28 cellular contexts compared by ENCODE assay signal in genomic region chr7:158401295-158401694, GRCh38.
"Had no signal": no experiment of that assay in that cellular context is flagged by ENCODE, and none has a peak within 500 bp of the region (broad histone marks: within the 10 kb centered on the region; RNA-seq: fewer than 3 reads in every experiment).

No MANE protein-coding gene starts in this region.

- H3K36me3 ChIP-seq: esophagus squamous epithelium, neural progenitor cell, prostate gland, suprapubic skin, transverse colon, upper lobe of right lung, uterus had no signal

- H3K4me2 ChIP-seq: neural progenitor cell had no signal

- H3K9me3 ChIP-seq: prostate gland, suprapubic skin, upper lobe of right lung, uterus had no signal

- H3K9ac ChIP-seq: neural progenitor cell, parathyroid adenoma had no signal

- H3K4me1 ChIP-seq: neural progenitor cell, parathyroid adenoma, prostate gland, upper lobe of right lung, uterus had no signal

- H3K36me3 Mint-ChIP-seq: immature natural killer cell, neural progenitor cell had no signal

- H3K27ac ChIP-seq: coronary artery, esophagus squamous epithelium, neural progenitor cell, parathyroid adenoma, prostate gland, suprapubic skin, transverse colon, upper lobe of right lung, uterus had no signal

- H3K27me3 ChIP-seq: neural progenitor cell, suprapubic skin, transverse colon, upper lobe of right lung, uterus had no signal

- H3K4me1 Mint-ChIP-seq: immature natural killer cell; naive thymus-derived CD4-positive, alpha-beta T cell; stimulated activated naive CD8-positive, alpha-beta T cell treated with anti-CD3 and anti-CD28 coated beads, Interleukin-15, amount 100 ng/mL, for 72 hours had no signal

- H3K4me3 ChIP-seq: coronary artery, esophagus squamous epithelium, neural progenitor cell, prostate gland, suprapubic skin, transverse colon, upper lobe of right lung, uterus had no signal

- H3K27ac Mint-ChIP-seq: immature natural killer cell; naive thymus-derived CD4-positive, alpha-beta T cell; nephron; neural progenitor cell had no signal

- H3K4me3 Mint-ChIP-seq: immature natural killer cell; naive thymus-derived CD4-positive, alpha-beta T cell; nephron; neural progenitor cell; stimulated activated naive CD8-positive, alpha-beta T cell treated with anti-CD3 and anti-CD28 coated beads, Interleukin-15, amount 100 ng/mL, for 72 hours had no signal

- DNase-seq: dermis blood vessel endothelial cell; effector memory CD4-positive, alpha-beta T cell; erythroblast; esophagus squamous epithelium; foreskin melanocyte; hypothalamus; immature natural killer cell; islet precursor cell; mesendoderm; midbrain; naive thymus-derived CD4-positive, alpha-beta T cell; right cardiac atrium; small intestine; stimulated activated CD4-positive, alpha-beta T cell treated with anti-CD3 and anti-CD28 coated beads, Interleukin-12 subunit alpha, Interleukin-12 subunit beta, amount 100 ng/mL, for 4 hours; stimulated activated CD4-positive, alpha-beta T cell treated with anti-CD3 and anti-CD28 coated beads, Interleukin-1b, Interleukin-23, amount 100 ng/mL, for 48 hours; stimulated activated CD4-positive, alpha-beta T cell treated with anti-CD3 and anti-CD28 coated beads, Interleukin-4, amount 100 ng/mL, for 1 hour; stimulated activated CD8-positive, alpha-beta memory T cell treated with anti-CD3 and anti-CD28 coated beads, Interleukin-4, amount 100 ng/mL, for 48 hours; stimulated activated naive CD4-positive, alpha-beta T cell; stimulated activated naive CD8-positive, alpha-beta T cell treated with anti-CD3 and anti-CD28 coated beads, Interleukin-15, amount 100 ng/mL, for 72 hours; transverse colon; upper lobe of right lung; uterus had no signal
